ENCODE assay signal across 10 cellular contexts in genomic region chr20:5797843-5798462, GRCh38. TPM values are rescaled to one million over a fixed set of nuclear protein-coding genes. Genes with fewer than 3 reads are reported as not detected.
DNase-seq lines count a peak whose midpoint lies in the region; ATAC-seq and TF ChIP-seq lines count a peak whose summit lies in the region.
"Had no signal": no experiment of that assay in that cellular context is flagged by ENCODE, and none has a peak within 500 bp of the region (broad histone marks: within the 10 kb centered on the region; RNA-seq: fewer than 3 reads in every experiment).

No MANE protein-coding gene starts in this region.

- WGBS in endodermal cell (ENCODE audit: insufficient coverage in 1 of 2, insufficient read length in 1 of 2), 2 experiments: 85 to 89% methylated on average over 1 to 6 of the region's 7 CpGs

- DNase-seq in CD1c-positive myeloid dendritic cell (ENCODE audit: extremely low spot score) (peak; percentile 68), dorsolateral prefrontal cortex (no peak), NCI-H2081 (lab: John Stamatoyannopoulos, UW) (no peak), endodermal cell (no peak), BE2C (no peak)
- DNase-seq: COR-L47 had no signal

- no peaks in the 10 kb centered on the region for H3K27me3 ChIP-seq in dorsolateral prefrontal cortex
- H3K27me3 ChIP-seq in endodermal cell (ENCODE audit: control insufficient read depth, insufficient read depth, low read length, poor library complexity, severe bottlenecking): no peaks in the 10 kb centered on the region
- no peaks in the 10 kb centered on the region for H3K27me3 ChIP-seq in BE2C

- H3K36me3 Mint-ChIP-seq in endodermal cell (ENCODE audit: low read depth): peaks cover 3% of the 10 kb centered on the region

- no peaks in the 10 kb centered on the region for H3K9me3 Mint-ChIP-seq in endodermal cell

- no peaks in the 10 kb centered on the region for H3K27me3 Mint-ChIP-seq in endodermal cell (ENCODE audit: insufficient read depth)

- ATAC-seq in GM19328 (IDR thresholded peaks at IDR 0.05; ENCODE audit: unreplicated experiment) (peak; percentile 91), HG03060 (IDR thresholded peaks at IDR 0.05; ENCODE audit: low read depth, unreplicated experiment) (peak; percentile 85)

- no peak overlapping the region for H3K4me3 Mint-ChIP-seq in endodermal cell

- H3K9ac ChIP-seq in endodermal cell (ENCODE audit: extremely low read depth, low read length, poor library complexity, severe bottlenecking): no peak overlapping the region
- H3K9ac ChIP-seq: KMS-11 had no signal

- no peak overlapping the region for H3K27ac ChIP-seq in dorsolateral prefrontal cortex
- no peak overlapping the region for H3K27ac ChIP-seq in endodermal cell (ENCODE audit: low read depth, low read length)
- H3K27ac ChIP-seq: KMS-11 had no signal

- H3K9me3 ChIP-seq in endodermal cell (ENCODE audit: control insufficient read depth, low read length) (no peaks in the 10 kb centered on the region), BE2C (no peaks in the 10 kb centered on the region)

- H3K4me1 ChIP-seq in endodermal cell (ENCODE audit: control insufficient read depth, insufficient read depth, low read length) (no peaks in the 10 kb centered on the region), BE2C (no peaks in the 10 kb centered on the region)

- intact Hi-C loops in dorsolateral prefrontal cortex (cut with DNase I): no loop called here

- TF ChIP-seq POLR2A in Raji (IDR thresholded peaks at IDR 0.05; ENCODE audit: insufficient read depth, low read depth, low read length): peak; percentile 39; the same call in 1 of the 2 replicates

- H3K4me3 ChIP-seq in dorsolateral prefrontal cortex (no peak overlapping the region), endodermal cell (ENCODE audit: low read length) (no peak overlapping the region), BE2C (ENCODE audit: low read depth, low read length) (no peak overlapping the region)

- no peaks in the 10 kb centered on the region for H3K4me1 Mint-ChIP-seq in endodermal cell

- H3K36me3 ChIP-seq in endodermal cell (ENCODE audit: control insufficient read depth, insufficient read depth, low read length) (no peaks in the 10 kb centered on the region), BE2C (no peaks in the 10 kb centered on the region)

- H3K27ac Mint-ChIP-seq in endodermal cell: no peak overlapping the region

- TF ChIP-seq CTCF in dorsolateral prefrontal cortex (IDR thresholded peaks at IDR 0.05 in 54 of 56, conservative IDR thresholded peaks at IDR 0.05 in 2 of 56; ENCODE audit: low read depth in 1 of 56, partially characterized antibody in 56 of 56) (no peak), endodermal cell (conservative IDR thresholded peaks at IDR 0.05) (no peak), BE2C (IDR thresholded peaks at IDR 0.05; ENCODE audit: low read depth, low read length) (no peak)

RNA-seq across cellular contexts. Expression of gene SHLD1, which starts 47.8 kb away (rescaled TPM):
- total RNA-seq in dorsolateral prefrontal cortex: 10 to 100 TPM in 12 of 120 experiments, 1 to 10 TPM in 108; 3.7 to 13.9 (median 7.7) TPM
- total RNA-seq in endodermal cell: 1 to 10 TPM; 4.0 to 6.6 TPM
- polyA plus RNA-seq in endodermal cell (2013, experiment 1 of 2): 6.7 TPM
- 7.5 TPM for polyA plus RNA-seq in endodermal cell (2013, experiment 2 of 2)
- 20.8 TPM for polyA plus RNA-seq in BE2C (2012; ENCODE audit: insufficient read depth, insufficient read length, low read depth)
